8 cellular contexts compared by ENCODE assay signal in genomic region chr14:39426605-39427004, GRCh38. TPM values are rescaled to one million over a fixed set of nuclear protein-coding genes. Genes with fewer than 3 reads are reported as not detected.
A peak's percentile ranks its signal among the peaks of the same experiment; 100 is the strongest.
DNase-seq lines count a peak whose midpoint lies in the region; ATAC-seq, FAIRE-seq and TF ChIP-seq lines count a peak whose summit lies in the region.

No MANE protein-coding gene starts in this region.

- peak overlapping the region; percentile 52 for H3K27ac Mint-ChIP-seq in activated T-cell treated with anti-CD3 and anti-CD28 coated beads, Interleukin-2, amount 50 U/mL, for 72 hours
- no peak overlapping the region for H3K27ac Mint-ChIP-seq in osteocyte (ENCODE audit: unreplicated experiment)
- no peak overlapping the region for H3K27ac Mint-ChIP-seq in activated T-helper 1 cell treated with anti-CD3 and anti-CD28 coated beads, Interleukin-12 subunit alpha, Interleukin-12 subunit beta, Interleukin-2, Interleukin-4 antibody, amounts not matched to agents 30 ng/mL and 10 ng/mL and 1 ng/mL, durations not matched to agents 14 hours and 24 hours and 36 hours

- intact Hi-C loops in GM12878 (cut with micrococcal nuclease; ENCODE audit: unreplicated experiment): loop anchor here (1.0 kb wide), 1 partner anchor 195 kb away; no protein-coding TSS in a partner anchor
- intact Hi-C loops in activated T-helper 1 cell treated with anti-CD3 and anti-CD28 coated beads, Interleukin-12 subunit alpha, Interleukin-12 subunit beta, Interleukin-2, Interleukin-4 antibody, amounts not matched to agents 30 ng/mL and 10 ng/mL and 1 ng/mL, durations not matched to agents 14 hours and 24 hours and 36 hours (cut with micrococcal nuclease): loop anchor here (1.0 to 5.0 kb wide), 2 partner anchors 59 to 319 kb away; no protein-coding TSS in a partner anchor

- no peak overlapping the region for H3K9ac ChIP-seq in GM12878 (ENCODE audit: control insufficient read depth, insufficient read depth, low read length)

- H3K4me1 Mint-ChIP-seq in activated T-cell treated with anti-CD3 and anti-CD28 coated beads, Interleukin-2, amount 50 U/mL, for 72 hours (ENCODE audit: low read depth): peaks cover 61% of the 10 kb centered on the region
- H3K4me1 Mint-ChIP-seq in osteocyte (ENCODE audit: unreplicated experiment): peaks cover 38% of the 10 kb centered on the region
- peaks cover 58% of the 10 kb centered on the region for H3K4me1 Mint-ChIP-seq in activated T-helper 1 cell treated with anti-CD3 and anti-CD28 coated beads, Interleukin-12 subunit alpha, Interleukin-12 subunit beta, Interleukin-2, Interleukin-4 antibody, amounts not matched to agents 30 ng/mL and 10 ng/mL and 1 ng/mL, durations not matched to agents 14 hours and 24 hours and 36 hours (ENCODE audit: low read depth)

- in situ Hi-C loops in GM12878 (cut with MboI): loop anchor here (5.0 kb wide), 3 partner anchors 154 to 319 kb away; partner anchors contain the start of gene TRAPPC6B

- peaks cover 13% of the 10 kb centered on the region for H3K4me1 ChIP-seq in GM12878 (ENCODE audit: control insufficient read depth, insufficient read depth, low read length)

- H3K27me3 ChIP-seq in GM12878 (replicated peaks in 1 of 2; ENCODE audit: control insufficient read depth in 2 of 2, insufficient read depth in 2 of 2, low read length in 1 of 2): no peaks in the 10 kb centered on the region

- TF ChIP-seq EP300 in GM12878 (IDR thresholded peaks at IDR 0.05; ENCODE audit: borderline replicate concordance in 1 of 2, control insufficient read depth in 1 of 2, low read depth in 2 of 2, low read length in 2 of 2): no peak

- BruUV-seq in GM12878 (replicated peaks; lab: Mats Ljungman, UMichigan): no TSS peak

- SMC1A ChIA-PET in GM12878 (lab: Charles Lee; ENCODE audit: uncharacterized antibody, unreplicated experiment): interaction anchor here (0.6 to 4.4 kb wide), 28 partner anchors 9 to 411 kb away, joined by 3 to 50 read pairs (median 5); partner anchors contain the start of genes GEMIN2 and TRAPPC6B

- peak overlapping the region; percentile 97 for H3K4me2 ChIP-seq in GM12878 (ENCODE audit: control insufficient read depth, insufficient read depth)

- H4K20me1 ChIP-seq in GM12878 (ENCODE audit: control insufficient read depth, insufficient read depth): no peaks in the 10 kb centered on the region

- POLR2A ChIA-PET in GM12878 (lab: Charles Lee): interaction anchor here (0.6 to 1.5 kb wide), 7 partner anchors 27 to 257 kb away, joined by 3 to 5 read pairs (median 3); partner anchors contain the start of gene TRAPPC6B

- peak; percentile 65 for TF ChIP-seq RAD21 in GM12878 (IDR thresholded peaks at IDR 0.05; ENCODE audit: insufficient read depth, low read depth, low read length)

- no peak for FAIRE-seq in GM12878 (lab: Jason Lieb, UNC)

- ATAC-seq in activated T-cell treated with anti-CD3 and anti-CD28 coated beads, Interleukin-2, amount 50 U/mL, for 72 hours (replicated peaks in 1 of 2): no peak
- peak; percentile 15 for ATAC-seq in GM12878

- no peaks in the 10 kb centered on the region for H3K36me3 Mint-ChIP-seq in activated T-cell treated with anti-CD3 and anti-CD28 coated beads, Interleukin-2, amount 50 U/mL, for 72 hours (ENCODE audit: insufficient read depth in 2 of 2)
- H3K36me3 Mint-ChIP-seq in osteocyte (ENCODE audit: unreplicated experiment): no peaks in the 10 kb centered on the region
- H3K36me3 Mint-ChIP-seq in activated T-helper 1 cell treated with anti-CD3 and anti-CD28 coated beads, Interleukin-12 subunit alpha, Interleukin-12 subunit beta, Interleukin-2, Interleukin-4 antibody, amounts not matched to agents 30 ng/mL and 10 ng/mL and 1 ng/mL, durations not matched to agents 14 hours and 24 hours and 36 hours (ENCODE audit: low read depth): peaks cover 5% of the 10 kb centered on the region

- peak overlapping the region; percentile 39; the same call in 1 of the 2 replicates for H2AFZ ChIP-seq in GM12878 (ENCODE audit: control insufficient read depth, low read depth, low read length)

- H3K36me3 ChIP-seq in GM12878 (ENCODE audit: control insufficient read depth in 2 of 2, insufficient read depth in 2 of 2, low read length in 1 of 2): no peaks in the 10 kb centered on the region

- no peaks in the 10 kb centered on the region for H3K27me3 Mint-ChIP-seq in activated T-cell treated with anti-CD3 and anti-CD28 coated beads, Interleukin-2, amount 50 U/mL, for 72 hours (ENCODE audit: low read depth)
- H3K27me3 Mint-ChIP-seq in osteocyte (ENCODE audit: unreplicated experiment): no peaks in the 10 kb centered on the region
- no peaks in the 10 kb centered on the region for H3K27me3 Mint-ChIP-seq in activated T-helper 1 cell treated with anti-CD3 and anti-CD28 coated beads, Interleukin-12 subunit alpha, Interleukin-12 subunit beta, Interleukin-2, Interleukin-4 antibody, amounts not matched to agents 30 ng/mL and 10 ng/mL and 1 ng/mL, durations not matched to agents 14 hours and 24 hours and 36 hours (ENCODE audit: insufficient read depth)

- H3K27ac ChIP-seq in GM12878 (ENCODE audit: control insufficient read depth, insufficient read depth): peak overlapping the region; percentile 55

- no peak for DNase-seq in activated T-cell treated with anti-CD3 and anti-CD28 coated beads, Interleukin-2, amount 50 U/mL, for 72 hours
- DNase-seq in activated T-cell treated with anti-CD3 and anti-CD28 coated beads for 4 hours (no peak), NCI-H2029 (lab: John Stamatoyannopoulos, UW) (peak; percentile 73), GM12878 (ENCODE audit: low read depth, low spot score) (no peak), osteocyte (ENCODE audit: extremely low spot score, unreplicated experiment) (no peak), HuH-7.5 (ENCODE audit: low spot score) (no peak)
- DNase-seq in activated T-helper 1 cell treated with anti-CD3 and anti-CD28 coated beads, Interleukin-12 subunit alpha, Interleukin-12 subunit beta, Interleukin-2, Interleukin-4 antibody, amounts not matched to agents 30 ng/mL and 10 ng/mL and 1 ng/mL, durations not matched to agents 14 hours and 24 hours and 36 hours (ENCODE audit: low spot score): no peak
- no peak for DNase-seq in activated naive CD4-positive, alpha-beta T cell treated with Interleukin-2 at 50 U/mL for 16 hours

- WGBS in GM12878 (ENCODE audit: insufficient coverage, insufficient replicate concordance, low lambda C conversion rate, missing lambda C conversion rate): 65% methylated on average over 7 of the region's 7 CpGs

- H3K79me2 ChIP-seq in GM12878 (ENCODE audit: control insufficient read depth, insufficient read depth, low read length): peaks cover 80% of the 10 kb centered on the region

- no peaks in the 10 kb centered on the region for H3K9me3 ChIP-seq in GM12878 (replicated peaks; ENCODE audit: control insufficient read depth, insufficient read depth, low read length)

- CTCF ChIA-PET in GM12878 (lab: Yijun Ruan, JAX): interaction anchor here (0.7 to 8.3 kb wide), 30 partner anchors 9 to 391 kb away, joined by 3 to 100 read pairs (median 5); partner anchors contain the start of genes GEMIN2, SEC23A and TRAPPC6B

- TF ChIP-seq CTCF in GM12878 (IDR thresholded peaks at IDR 0.05 in 2 of 3, conservative IDR thresholded peaks at IDR 0.05 in 1 of 3; ENCODE audit: control insufficient read depth in 2 of 3, extremely low read depth in 1 of 3, insufficient read depth in 1 of 3, low read depth in 3 of 3, low read length in 3 of 3) (peak; percentile 28 to 53 (median 39); a peak in 4 of 6 replicates), osteocyte (IDR thresholded peaks at IDR 0.05) (peak; percentile 46)

- H3K9me3 Mint-ChIP-seq in activated T-cell treated with anti-CD3 and anti-CD28 coated beads, Interleukin-2, amount 50 U/mL, for 72 hours: no peaks in the 10 kb centered on the region
- no peaks in the 10 kb centered on the region for H3K9me3 Mint-ChIP-seq in osteocyte (ENCODE audit: unreplicated experiment)
- no peaks in the 10 kb centered on the region for H3K9me3 Mint-ChIP-seq in activated T-helper 1 cell treated with anti-CD3 and anti-CD28 coated beads, Interleukin-12 subunit alpha, Interleukin-12 subunit beta, Interleukin-2, Interleukin-4 antibody, amounts not matched to agents 30 ng/mL and 10 ng/mL and 1 ng/mL, durations not matched to agents 14 hours and 24 hours and 36 hours

- TF ChIP-seq POLR2A in GM12878 (IDR thresholded peaks at IDR 0.05; ENCODE audit: low read depth, low read length): no peak

- H3K4me3 Mint-ChIP-seq in activated T-cell treated with anti-CD3 and anti-CD28 coated beads, Interleukin-2, amount 50 U/mL, for 72 hours: peak overlapping the region; percentile 2 to 64
- H3K4me3 Mint-ChIP-seq in osteocyte (ENCODE audit: unreplicated experiment): no peak overlapping the region
- no peak overlapping the region for H3K4me3 Mint-ChIP-seq in activated T-helper 1 cell treated with anti-CD3 and anti-CD28 coated beads, Interleukin-12 subunit alpha, Interleukin-12 subunit beta, Interleukin-2, Interleukin-4 antibody, amounts not matched to agents 30 ng/mL and 10 ng/mL and 1 ng/mL, durations not matched to agents 14 hours and 24 hours and 36 hours

- H3K4me3 ChIP-seq in GM12878: peak overlapping the region; percentile 45

- RAD21 ChIA-PET in GM12878 (lab: Charles Lee; ENCODE audit: unreplicated experiment): interaction anchor here (0.7 to 7.4 kb wide), 25 partner anchors 7 to 991 kb away, joined by 3 to 70 read pairs (median 4); partner anchors contain the start of genes GEMIN2 and PNN

RNA-seq across cellular contexts. Expression of gene FBXO33, which starts 5.6 kb away (rescaled TPM):
- 10 to 100 TPM; 13.3 to 16.7 TPM for total RNA-seq in activated T-cell treated with anti-CD3 and anti-CD28 coated beads, Interleukin-2, amount 50 U/mL, for 72 hours
- 26.3 and 26.4 TPM in 2 replicates for total RNA-seq in GM12878 (2013; cell fraction: nucleolus; rRNA removed)
- 24.4 and 27.5 TPM in 2 replicates for total RNA-seq in GM12878 (2014; rRNA removed)
- total RNA-seq in GM12878 (2014; rRNA removed; fragmentation: Illumina TruSeq; extraction: Trizol): 20.1 and 21.5 TPM in 2 replicates
- total RNA-seq in GM12878 (2021): 20.8 and 21.1 TPM in 2 replicates
- polyA plus RNA-seq in GM12878 (2011; ENCODE audit: low read depth): 9.1 TPM
- 56.9 and 74.1 TPM in 2 replicates for polyA plus RNA-seq in GM12878 (2011; rRNA removed)
- polyA plus RNA-seq in GM12878 (2011; cell fraction: cytosol; rRNA removed): 24.8 and 25.1 TPM in 2 replicates
- 31.8 and 40.7 TPM in 2 replicates for polyA plus RNA-seq in GM12878 (2011; cell fraction: nucleus; rRNA removed)
- 12.3 and 14.8 TPM in 2 replicates for polyA plus RNA-seq in GM12878 (2012)
- polyA plus RNA-seq in GM12878 (2014; fragmentation: Illumina TruSeq; extraction: Trizol): 18.5 and 22.2 TPM in 2 replicates
- polyA plus RNA-seq in GM12878 (2014; fragmentation: Nextera tagmentation; extraction: Ambion mirVana): 10 to 100 TPM in 1 of 2 experiments, 1 to 10 TPM in 1; 5.8 to 13.5 TPM
- polyA plus RNA-seq in GM12878 (2014; rRNA removed): 16.7 and 19.1 TPM in 2 replicates
- polyA plus RNA-seq in GM12878 (2016; fragmentation: Nextera tagmentation; extraction: Ambion mirVana): 10 to 100 TPM in 1 of 2 experiments, 1 to 10 TPM in 1; 4.7 to 21.8 TPM
- polyA minus RNA-seq in GM12878 (2011; rRNA and poly(A)+ RNA removed): 35.7 and 37.6 TPM in 2 replicates
- polyA minus RNA-seq in GM12878 (2011; cell fraction: cytosol; rRNA and poly(A)+ RNA removed): 13.1 and 14.7 TPM in 2 replicates
- 32.2 and 45.7 TPM in 2 replicates for polyA minus RNA-seq in GM12878 (2011; cell fraction: nucleus; rRNA and poly(A)+ RNA removed)
- total RNA-seq in osteocyte: 9.8 and 10.0 TPM in 2 replicates
- total RNA-seq in activated T-helper 1 cell treated with anti-CD3 and anti-CD28 coated beads, Interleukin-12 subunit alpha, Interleukin-12 subunit beta, Interleukin-2, Interleukin-4 antibody, amounts not matched to agents 30 ng/mL and 10 ng/mL and 1 ng/mL, durations not matched to agents 14 hours and 24 hours and 36 hours: 18.1 and 20.5 TPM in 2 replicates

Comparison
In these comparisons a context has a peak if more than half of its experiments do, and no peak if none do; other contexts are left out.
1. H3K4me3 Mint-ChIP-seq: peak in activated T-cell treated with anti-CD3 and anti-CD28 coated beads, Interleukin-2, amount 50 U/mL, for 72 hours (2 of 2); none in osteocyte (single experiment) and activated T-helper 1 cell treated with anti-CD3 and anti-CD28 coated beads, Interleukin-12 subunit alpha, Interleukin-12 subunit beta, Interleukin-2, Interleukin-4 antibody, amounts not matched to agents 30 ng/mL and 10 ng/mL and 1 ng/mL, durations not matched to agents 14 hours and 24 hours and 36 hours (single experiment).